In the genomic region with DNA sequence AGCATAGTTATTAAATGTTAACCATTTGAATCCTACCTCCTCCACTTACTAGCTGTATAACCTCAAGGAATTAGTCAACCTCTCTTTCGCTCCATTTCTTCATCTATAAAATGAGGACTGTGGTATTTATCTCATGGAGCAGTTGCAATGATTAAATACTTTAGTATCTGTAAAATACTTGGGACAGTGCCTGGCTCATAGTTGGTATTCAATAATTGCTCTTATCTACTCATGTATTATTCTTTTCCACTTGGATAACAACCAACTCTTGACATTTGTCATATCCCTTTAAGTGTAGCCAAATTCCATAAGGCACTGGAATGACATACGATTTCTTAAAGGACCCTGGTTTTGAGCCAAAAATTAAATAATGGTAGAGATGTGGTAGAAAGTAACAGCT, we compare ENCODE assay signal across 30 cellular contexts.
"Had no signal": no experiment of that assay in that cellular context is flagged by ENCODE, and none has a peak within 500 bp of the region (broad histone marks: within the 10 kb centered on the region; RNA-seq: fewer than 3 reads in every experiment).

No MANE protein-coding gene starts in this region.

- DNase-seq: activated CD4-positive, alpha-beta memory T cell treated with anti-CD3 and anti-CD28 coated beads, Interleukin-2, amount 10 ng/mL, durations not matched to agents 7 days and 5 days; activated CD4-positive, alpha-beta T cell treated with anti-CD3 and anti-CD28 coated beads for 1 hour; activated CD4-positive, alpha-beta T cell treated with anti-CD3 and anti-CD28 coated beads for 48 hours; activated CD4-positive, CD25-positive, alpha-beta regulatory T cell; activated CD8-positive, alpha-beta memory T cell treated with anti-CD3 and anti-CD28 coated beads for 24 hours; activated CD8-positive, alpha-beta memory T cell treated with anti-CD3 and anti-CD28 coated beads, Interleukin-2, amount 10 ng/mL, durations not matched to agents 7 days and 5 days; activated CD8-positive, alpha-beta memory T cell treated with anti-CD3 and anti-CD28 coated beads, Interleukin-2, amount 50 U/mL, for 48 hours; activated effector memory CD4-positive, alpha-beta T cell treated with Interleukin-2 at 50 U/mL for 16 hours; activated naive CD4-positive, alpha-beta T cell; activated naive CD4-positive, alpha-beta T cell treated with anti-CD3 and anti-CD28 coated beads, Interleukin-2, amount 50 U/mL, for 16 hours; activated naive CD8-positive, alpha-beta T cell treated with anti-CD3 and anti-CD28 coated beads for 36 hours; activated T-cell treated with anti-CD3 and anti-CD28 coated beads, Interleukin-2, amount 50 U/mL, for 48 hours; amniotic stem cell; aorta; NCI-H1105 treated with DMSO at 0.1 percent for 48 hours; NCI-H1436; NCI-H1694; NCI-H1930; NCI-H2081 treated with DMSO at 0.1 percent for 48 hours; NCI-H510A; NCI-H526; NCI-H748 treated with DMSO at 0.1 percent for 48 hours; NK-92 treated with Interleukin-12 subunit alpha and Interleukin-12 subunit beta, amount 100 ng/mL, for 24 hours; PC-9; SIG-M5; T1000; WERI-Rb-1 had no signal

- H3K27me3 ChIP-seq: cardiac muscle cell had no signal

- H2AFZ ChIP-seq: PC-9 had no signal

- H3K4me3 ChIP-seq: cardiac muscle cell, PC-9 had no signal

- H3K36me3 ChIP-seq: cardiac muscle cell, WERI-Rb-1 had no signal

- H3K4me2 ChIP-seq: PC-9 had no signal

- ATAC-seq: activated CD8-positive, alpha-beta memory T cell treated with anti-CD3 and anti-CD28 coated beads, Interleukin-2, amount 10 ng/mL, durations not matched to agents 7 days and 5 days; Right ventricle myocardium inferior had no signal

- H3K27ac ChIP-seq: cardiac muscle cell, PC-9, RWPE1, WERI-Rb-1 had no signal
